In genomic region chr6:2738373-2738979, GRCh38 we compare ENCODE assay signal across 8 cellular contexts. TPM values are rescaled to one million over a fixed set of nuclear protein-coding genes. Genes with fewer than 3 reads are reported as not detected.
DNase-seq lines count a peak whose midpoint lies in the region; ATAC-seq and TF ChIP-seq lines count a peak whose summit lies in the region.

No MANE protein-coding gene starts in this region.

- CTCF ChIA-PET in PC-9 (lab: Charles Lee), result interaction anchor here (0.6 to 1.2 kb wide), 6 partner anchors 12 to 251 kb away, joined by 3 to 4 read pairs (median 3); partner anchors contain the start of gene MYLK4
- CTCF ChIA-PET in activated naive CD4-positive, alpha-beta T cell treated with anti-CD3 and anti-CD28 coated beads, Interleukin-2, amount 10 ng/mL, durations not matched to agents 7 days and 5 days (lab: Charles Lee), result interaction anchor here (0.7 to 10.7 kb wide), 10 partner anchors 10 to 1144 kb away, joined by 3 to 100 read pairs (median 4); partner anchors contain the start of gene MYLK4

- H3K4me3 ChIP-seq in HL-60 (replicated peaks; ENCODE audit: insufficient read depth, low read length) (no peak overlapping the region), PC-9 (no peak overlapping the region), sigmoid colon (no peak overlapping the region)

- POLR2A ChIA-PET in PC-9 (lab: Charles Lee; ENCODE audit: unreplicated experiment), result interaction anchor here (0.6 kb wide), 3 partner anchors 25 to 224 kb away, joined by 4 to 5 read pairs (median 4); no protein-coding TSS in a partner anchor

- no peaks in the 10 kb centered on the region for H3F3A ChIP-seq in PC-9 (ENCODE audit: insufficient read depth, low read depth)

- H3K36me3 ChIP-seq in PC-9 (ENCODE audit: low read depth) (no peaks in the 10 kb centered on the region), sigmoid colon (no peaks in the 10 kb centered on the region)

- intact Hi-C loops in PC-9 (cut with micrococcal nuclease; ENCODE audit: unreplicated experiment), result loop anchor here (1.0 to 10.0 kb wide), 5 partner anchors 108 to 320 kb away; partner anchors contain the start of gene NQO2
- intact Hi-C loops in sigmoid colon (cut with DNase I), result no loop called here

- H3K4me2 ChIP-seq in PC-9, result no peak overlapping the region

- peaks cover 8% of the 10 kb centered on the region for H3K27me3 Mint-ChIP-seq in activated naive CD4-positive, alpha-beta T cell treated with anti-CD3 and anti-CD28 coated beads, Interleukin-2, amount 10 ng/mL, durations not matched to agents 7 days and 5 days
- H3K27me3 Mint-ChIP-seq in glutamatergic neuron (ENCODE audit: unreplicated experiment), result peaks cover 4% of the 10 kb centered on the region

- no peak for TF ChIP-seq POLR2A in sigmoid colon (IDR thresholded peaks at IDR 0.05)

- H3K27ac ChIP-seq in HL-60 (replicated peaks), result no peak overlapping the region
- H3K27ac ChIP-seq in PC-9, result no peak overlapping the region
- no peak overlapping the region for H3K27ac ChIP-seq in sigmoid colon

- ATAC-seq in HG02642 (IDR thresholded peaks at IDR 0.05; ENCODE audit: poor library complexity, unreplicated experiment), result no peak

- H3K36me3 Mint-ChIP-seq in activated naive CD4-positive, alpha-beta T cell treated with anti-CD3 and anti-CD28 coated beads, Interleukin-2, amount 10 ng/mL, durations not matched to agents 7 days and 5 days, result no peaks in the 10 kb centered on the region
- no peaks in the 10 kb centered on the region for H3K36me3 Mint-ChIP-seq in glutamatergic neuron (ENCODE audit: unreplicated experiment)

- 25 to 33% methylated on average over 5 of the region's 5 CpGs for WGBS in sigmoid colon, 2 donors

- DNase-seq in DMS153 treated with DMSO at 0.1 percent for 48 hours (lab: John Stamatoyannopoulos, UW; ENCODE audit: unreplicated experiment) (peak; percentile 8), HL-60 (ENCODE audit: low read depth in 1 of 2, low spot score in 1 of 2) (peak; percentile 34 to 72), PC-9 (peak; percentile 38 to 53), glutamatergic neuron (peak; percentile 65), sigmoid colon (no peak), 8988T (no peak)
- peak; percentile 74 for DNase-seq in activated naive CD4-positive, alpha-beta T cell treated with anti-CD3 and anti-CD28 coated beads, Interleukin-2, amount 10 ng/mL, durations not matched to agents 7 days and 5 days

- H3K9me2 ChIP-seq in PC-9 (ENCODE audit: insufficient read depth), result no peaks in the 10 kb centered on the region

- H3K9me3 Mint-ChIP-seq in activated naive CD4-positive, alpha-beta T cell treated with anti-CD3 and anti-CD28 coated beads, Interleukin-2, amount 10 ng/mL, durations not matched to agents 7 days and 5 days, result no peaks in the 10 kb centered on the region
- H3K9me3 Mint-ChIP-seq in glutamatergic neuron (ENCODE audit: unreplicated experiment), result peaks cover 2% of the 10 kb centered on the region

- no peak overlapping the region for H2AFZ ChIP-seq in PC-9

- no peak overlapping the region for H3K4me3 Mint-ChIP-seq in activated naive CD4-positive, alpha-beta T cell treated with anti-CD3 and anti-CD28 coated beads, Interleukin-2, amount 10 ng/mL, durations not matched to agents 7 days and 5 days
- no peak overlapping the region for H3K4me3 Mint-ChIP-seq in glutamatergic neuron (ENCODE audit: unreplicated experiment)

- no peak overlapping the region for H3K27ac Mint-ChIP-seq in activated naive CD4-positive, alpha-beta T cell treated with anti-CD3 and anti-CD28 coated beads, Interleukin-2, amount 10 ng/mL, durations not matched to agents 7 days and 5 days
- no peak overlapping the region for H3K27ac Mint-ChIP-seq in glutamatergic neuron (ENCODE audit: unreplicated experiment)

- no peak for TF ChIP-seq EP300 in sigmoid colon (IDR thresholded peaks at IDR 0.05)

- H3K4me1 ChIP-seq in PC-9 (replicated peaks; ENCODE audit: insufficient read depth), result no peaks in the 10 kb centered on the region
- H3K4me1 ChIP-seq in sigmoid colon, result peaks cover 0 to 9% (median 2%) of the 10 kb centered on the region in 4 donors

- H4K20me1 ChIP-seq in PC-9 (ENCODE audit: insufficient read depth), result no peaks in the 10 kb centered on the region

- H3K4me1 Mint-ChIP-seq in activated naive CD4-positive, alpha-beta T cell treated with anti-CD3 and anti-CD28 coated beads, Interleukin-2, amount 10 ng/mL, durations not matched to agents 7 days and 5 days, result no peaks in the 10 kb centered on the region
- H3K4me1 Mint-ChIP-seq in glutamatergic neuron (ENCODE audit: low read depth, unreplicated experiment), result peaks cover 7% of the 10 kb centered on the region

- no TSS peak for BruUV-seq in PC-9 (replicated peaks; lab: Mats Ljungman, UMichigan)

- no peaks in the 10 kb centered on the region for H3K79me2 ChIP-seq in PC-9 (ENCODE audit: low read depth)

- peak; percentile 65 for TF ChIP-seq CTCF in HL-60 (IDR thresholded peaks at IDR 0.05; ENCODE audit: insufficient read depth, low read length)
- peak; percentile 72 for TF ChIP-seq CTCF in PC-9 (conservative IDR thresholded peaks at IDR 0.05)
- TF ChIP-seq CTCF in glutamatergic neuron (IDR thresholded peaks at IDR 0.05; ENCODE audit: partially characterized antibody, unreplicated experiment), result peak; percentile 37
- peak; percentile 11 to 55 (median 38) for TF ChIP-seq CTCF in sigmoid colon (IDR thresholded peaks at IDR 0.05)

- no peaks in the 10 kb centered on the region for H3K9me3 ChIP-seq in PC-9 (ENCODE audit: insufficient read depth, low read depth)
- no peaks in the 10 kb centered on the region for H3K9me3 ChIP-seq in sigmoid colon

- no peaks in the 10 kb centered on the region for H3K27me3 ChIP-seq in HL-60 (ENCODE audit: insufficient read depth, poor library complexity, severe bottlenecking)
- H3K27me3 ChIP-seq in PC-9 (ENCODE audit: insufficient read depth, low read depth), result no peaks in the 10 kb centered on the region
- H3K27me3 ChIP-seq in sigmoid colon, result no peaks in the 10 kb centered on the region

RNA-seq across cellular contexts. Expression of gene MYLK4, which starts 12.2 kb away (rescaled TPM):
- total RNA-seq in PC-9 (2021) (1.1 and 1.6 TPM in 2 replicates), glutamatergic neuron (ENCODE audit: unreplicated experiment) (0.49 TPM), sigmoid colon (1 to 10 TPM in 1 of 4 donors, under 1 TPM in 3; 0.28 to 1.1 (median 0.34) TPM)
- under 1 TPM in 2 of 3 donors, not detected in 1; under 0.01 to 0.31 TPM for polyA plus RNA-seq in sigmoid colon

RNA-seq across cellular contexts. Expression of gene WRNIP1, which starts 26.7 kb away (rescaled TPM):
- 61.4 and 69.5 TPM in 2 replicates for total RNA-seq in PC-9 (2021)
- total RNA-seq in glutamatergic neuron (ENCODE audit: unreplicated experiment), result 46.5 TPM
- total RNA-seq in sigmoid colon, result 10 to 100 TPM; 41.0 to 56.6 (median 47.9) TPM
- 10 to 100 TPM; 42.0 to 49.5 (median 47.3) TPM for polyA plus RNA-seq in sigmoid colon

Comparison
In these comparisons a context has a peak if more than half of its experiments do, and no peak if none do; other contexts are left out.
1. DNase-seq: peak in DMS153 treated with DMSO at 0.1 percent for 48 hours (single experiment), HL-60 (2 of 2), PC-9 (2 of 2), activated naive CD4-positive, alpha-beta T cell treated with anti-CD3 and anti-CD28 coated beads, Interleukin-2, amount 10 ng/mL, durations not matched to agents 7 days and 5 days (single experiment) and glutamatergic neuron (single experiment); none in sigmoid colon (single experiment) and 8988T (single experiment).
2. Peak in every context shown above with its lines, with median percentiles within 50 percentile points of each other: CTCF ChIP-seq.